Comparison of ENCODE assay signal across 25 cellular contexts in the genomic region with DNA sequence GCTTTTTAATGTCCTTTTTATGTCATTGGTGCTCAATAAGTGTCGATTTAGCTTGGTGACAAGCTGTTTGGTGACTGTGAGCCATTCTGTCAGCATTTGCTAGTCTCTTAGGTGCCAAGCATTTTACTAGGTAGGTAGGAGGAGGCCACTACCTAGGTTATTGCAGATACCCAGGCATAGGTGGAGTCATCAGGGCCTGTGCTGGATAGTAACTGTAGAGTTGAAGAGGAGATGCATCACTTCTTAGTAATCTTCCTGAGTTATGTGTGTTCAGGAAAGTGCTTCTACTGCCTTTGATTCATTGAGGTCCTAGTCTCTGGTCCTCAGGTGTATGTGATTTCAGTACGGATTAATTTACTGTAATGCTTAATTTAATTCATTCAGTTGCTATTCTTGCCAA. TPM values are rescaled to one million over a fixed set of nuclear protein-coding genes. Genes with fewer than 3 reads are reported as not detected.
DNase-seq lines count a peak whose midpoint lies in the region; ATAC-seq and TF ChIP-seq lines count a peak whose summit lies in the region.
"Had no signal": no experiment of that assay in that cellular context is flagged by ENCODE, and none has a peak within 500 bp of the region (broad histone marks: within the 10 kb centered on the region; RNA-seq: fewer than 3 reads in every experiment).

No MANE protein-coding gene starts in this region.

- intact Hi-C loops in Right ventricle myocardium inferior (cut with DNase I) = no loop called here

- ATAC-seq in Right ventricle myocardium inferior = no peak
- ATAC-seq in GM18861 (IDR thresholded peaks at IDR 0.05; ENCODE audit: unreplicated experiment) = no peak
- ATAC-seq: esophagus mucosa; gastrocnemius medialis; sciatic nerve; stimulated activated naive B cell treated with anti-CD40 and anti-IgM and Interleukin-4, amounts not matched to agents 10 μg/mL and 1 μg/mL and 100 μg/mL, for 72 hours had no signal

- no peaks in the 10 kb centered on the region for H3K36me3 ChIP-seq in cardiac muscle cell
- H3K36me3 ChIP-seq: gastrocnemius medialis, neutrophil, prostate gland had no signal

- H3K4me1 ChIP-seq in cardiac muscle cell (ENCODE audit: low read depth) = peaks cover 16% of the 10 kb centered on the region

- peak overlapping the region; percentile 29 for H3K27ac ChIP-seq in cardiac muscle cell
- peak overlapping the region; percentile 22 for H3K27ac ChIP-seq in epithelial cell of prostate
- H3K27ac ChIP-seq: gastrocnemius medialis, neutrophil, prostate gland, VCaP had no signal

- DNase-seq in cardiac muscle cell (ENCODE audit: low read depth in 1 of 2, low spot score in 1 of 2) (no peak), Right ventricle myocardium inferior (ENCODE audit: missing footprints) (no peak), RKO (ENCODE audit: low spot score) (peak; percentile 20), epithelial cell of prostate (ENCODE audit: low read depth, low spot score) (no peak), DMS 273 treated with DMSO at 0.1 percent for 48 hours (lab: John Stamatoyannopoulos, UW) (no peak)
- DNase-seq in stimulated activated CD4-positive, alpha-beta T cell treated with anti-CD3 and anti-CD28 coated beads, Interleukin-12 subunit alpha, Interleukin-12 subunit beta, amount 100 ng/mL, for 4 hours = no peak
- DNase-seq: activated CD4-positive, alpha-beta T cell treated with anti-CD3 and anti-CD28 coated beads, Interleukin-2, amount 50 U/mL, for 48 hours; activated CD8-positive, alpha-beta memory T cell treated with anti-CD3 and anti-CD28 coated beads, Interleukin-2, amount 50 U/mL, for 48 hours; activated effector memory CD4-positive, alpha-beta T cell treated with anti-CD3 and anti-CD28 coated beads, Interleukin-2, amount 50 U/mL, for 16 hours; effector CD8-positive, alpha-beta T cell; gastrocnemius medialis; NCI-H1048; NCI-H187; NCI-H2171; NCI-H524 treated with DMSO at 0.1 percent for 48 hours; SHP77 treated with DMSO at 0.1 percent for 48 hours; stimulated activated CD4-positive, alpha-beta T cell treated with anti-CD3 and anti-CD28 coated beads, Interleukin-4, amount 100 ng/mL, for 4 hours; stimulated activated naive B cell treated with anti-CD40 and anti-IgM and Interleukin-4, amounts not matched to agents 10 μg/mL and 1 μg/mL and 100 μg/mL, for 72 hours; T-helper 9 cell had no signal

- TF ChIP-seq CTCF in cardiac muscle cell (IDR thresholded peaks at IDR 0.05; ENCODE audit: low read depth, low read length) = no peak

- H3K4me3 ChIP-seq in cardiac muscle cell = no peak overlapping the region
- H3K4me3 ChIP-seq: gastrocnemius medialis, prostate gland had no signal

- no peaks in the 10 kb centered on the region for H3K27me3 ChIP-seq in cardiac muscle cell
- H3K27me3 ChIP-seq: gastrocnemius medialis, neutrophil had no signal

- no peaks in the 10 kb centered on the region for H3K9me3 ChIP-seq in cardiac muscle cell (ENCODE audit: low read depth)
- H3K9me3 ChIP-seq: gastrocnemius medialis, neutrophil, prostate gland had no signal

RNA-seq across cellular contexts. Expression of gene USP10, which starts 17.7 kb away (rescaled TPM):
- total RNA-seq in cardiac muscle cell = 77.4 and 91.9 TPM in 2 replicates
- 100.0 and 139 TPM in 2 replicates for polyA plus RNA-seq in cardiac muscle cell
- total RNA-seq in Right ventricle myocardium inferior = 76.5 TPM
